ENCODE assay signal across 8 cellular contexts in genomic region chr5:60896991-60897390, GRCh38.
"Had no signal": no experiment of that assay in that cellular context is flagged by ENCODE, and none has a peak within 500 bp of the region (broad histone marks: within the 10 kb centered on the region; RNA-seq: fewer than 3 reads in every experiment).

No MANE protein-coding gene starts in this region.

- FAIRE-seq: H1, H54, HepG2 had no signal

- ATAC-seq: GM23338, HepG2 had no signal

- H3K4me1 Mint-ChIP-seq: IgD-negative memory B cell had no signal

- H3K27ac Mint-ChIP-seq: GM23338, H9, IgD-negative memory B cell had no signal

- DNase-seq: H9, HCEC 1CT, Karpas-422 had no signal

- H3K9me3 Mint-ChIP-seq: H9, IgD-negative memory B cell had no signal

- H3K27me3 Mint-ChIP-seq: IgD-negative memory B cell had no signal

- H3K4me3 Mint-ChIP-seq: GM23338, H9, IgD-negative memory B cell had no signal
